Comparison of ENCODE assay signal across 21 cellular contexts in genomic region chr13:41011382-41011956, GRCh38. TPM values are rescaled to one million over a fixed set of nuclear protein-coding genes. Genes with fewer than 3 reads are reported as not detected.
DNase-seq lines count a peak whose midpoint lies in the region; ATAC-seq, FAIRE-seq and TF ChIP-seq lines count a peak whose summit lies in the region.
"Had no signal": no experiment of that assay in that cellular context is flagged by ENCODE, and none has a peak within 500 bp of the region (broad histone marks: within the 10 kb centered on the region; RNA-seq: fewer than 3 reads in every experiment).

No MANE protein-coding gene starts in this region.

- TF ChIP-seq EP300 in K562 (IDR thresholded peaks at IDR 0.05; ENCODE audit: low read length): no peak

- H3K36me3 ChIP-seq in OCI-LY1 (ENCODE audit: insufficient read depth, low read length): peaks cover 42% of the 10 kb centered on the region
- peaks cover 29% of the 10 kb centered on the region; the same call in 2 of the 3 replicates for H3K36me3 ChIP-seq in K562 (ENCODE audit: control insufficient read depth, insufficient read depth, low read length)
- H3K36me3 ChIP-seq: uterus had no signal

- peaks cover 13% of the 10 kb centered on the region for H3K36me3 Mint-ChIP-seq in activated naive CD4-positive, alpha-beta T cell treated with anti-CD3 and anti-CD28 coated beads, Interleukin-2, amount 50 U/mL, for 24 hours
- H3K36me3 Mint-ChIP-seq in stimulated activated naive B cell treated with anti-CD40 and anti-IgM and Interleukin-4, amounts not matched to agents 10 μg/mL and 1 μg/mL and 100 μg/mL, for 72 hours: peaks cover 26 to 31% of the 10 kb centered on the region in 2 donors
- peaks cover 30% of the 10 kb centered on the region for H3K36me3 Mint-ChIP-seq in stimulated activated memory B cell treated with anti-CD40 and anti-IgM and Interleukin-4, amounts not matched to agents 10 μg/mL and 1 μg/mL and 100 μg/mL, for 72 hours

- no peak for FAIRE-seq in K562 (lab: Jason Lieb, UNC)
- FAIRE-seq: HTR-8/SVneo had no signal

- no peak for TF ChIP-seq CTCF in OCI-LY1 (IDR thresholded peaks at IDR 0.05; ENCODE audit: low read length)
- TF ChIP-seq CTCF in K562 (IDR thresholded peaks at IDR 0.05 in 2 of 3, conservative IDR thresholded peaks at IDR 0.05 in 1 of 3; ENCODE audit: insufficient read depth in 2 of 3, low read depth in 1 of 3, low read length in 3 of 3): no peak

- POLR2A ChIA-PET in K562 (lab: Yijun Ruan, JAX): interaction anchor here (0.6 to 2.3 kb wide), 4 partner anchors 8 to 39 kb away, joined by 3 to 10 read pairs (median 3); partner anchors contain the start of gene ELF1

- in situ Hi-C loops in K562 (cut with MboI): no loop called here

- H3K4me1 ChIP-seq in OCI-LY1 (ENCODE audit: insufficient read depth, low read length, severe bottlenecking) (peaks cover 88% of the 10 kb centered on the region), K562 (replicated peaks in 1 of 2; ENCODE audit: control insufficient read depth in 2 of 2, insufficient read depth in 2 of 2, low read length in 2 of 2) (peaks cover 3 to 32% of the 10 kb centered on the region in 2 experiments; a peak in 4 of 5 replicates)
- H3K4me1 ChIP-seq: uterus had no signal

- no peak overlapping the region for H3K9ac ChIP-seq in OCI-LY1 (ENCODE audit: low read length)
- H3K9ac ChIP-seq in K562 (ENCODE audit: insufficient read depth in 1 of 2, low read depth in 2 of 2, low read length in 2 of 2): no peak overlapping the region

- H3K27ac Mint-ChIP-seq in activated naive CD4-positive, alpha-beta T cell treated with anti-CD3 and anti-CD28 coated beads, Interleukin-2, amount 50 U/mL, for 24 hours: no peak overlapping the region
- H3K27ac Mint-ChIP-seq in stimulated activated naive B cell treated with anti-CD40 and anti-IgM and Interleukin-4, amounts not matched to agents 10 μg/mL and 1 μg/mL and 100 μg/mL, for 72 hours: peak overlapping the region; percentile 63
- H3K27ac Mint-ChIP-seq in stimulated activated memory B cell treated with anti-CD40 and anti-IgM and Interleukin-4, amounts not matched to agents 10 μg/mL and 1 μg/mL and 100 μg/mL, for 72 hours: no peak overlapping the region

- no peaks in the 10 kb centered on the region for H3K27me3 ChIP-seq in OCI-LY1 (ENCODE audit: insufficient read depth, low read length)
- no peaks in the 10 kb centered on the region for H3K27me3 ChIP-seq in K562 (ENCODE audit: control insufficient read depth in 2 of 2, insufficient read depth in 2 of 2, low read length in 2 of 2)
- H3K27me3 ChIP-seq: uterus had no signal

- H2AFZ ChIP-seq in OCI-LY1 (ENCODE audit: low read length): no peak overlapping the region
- no peak overlapping the region for H2AFZ ChIP-seq in K562 (ENCODE audit: low read depth, low read length)

- intact Hi-C loops in K562 (cut with micrococcal nuclease): no loop called here

- no peak for TF ChIP-seq POLR2A in K562 (conservative IDR thresholded peaks at IDR 0.05)

- H3K9me3 ChIP-seq in OCI-LY1 (ENCODE audit: low read length) (no peaks in the 10 kb centered on the region), K562 (replicated peaks; ENCODE audit: control insufficient read depth, insufficient read depth, low read depth, low read length) (no peaks in the 10 kb centered on the region)
- H3K9me3 ChIP-seq: uterus had no signal

- TF ChIP-seq RAD21 in K562 (CRISPR knock-in tag; conservative IDR thresholded peaks at IDR 0.05 in 1 of 2, IDR thresholded peaks at IDR 0.05 in 1 of 2): no peak

- H3K9me1 ChIP-seq in K562 (ENCODE audit: control insufficient read depth, insufficient read depth, low read length): no peaks in the 10 kb centered on the region

- CTCF ChIA-PET in K562 (lab: Yijun Ruan, JAX; ENCODE audit: low intra/inter-chr PET ratio): no interaction called here

- H4K20me1 ChIP-seq in OCI-LY1 (ENCODE audit: insufficient read depth, low read length) (no peaks in the 10 kb centered on the region), K562 (replicated peaks; ENCODE audit: control insufficient read depth, insufficient read depth, low read length) (no peaks in the 10 kb centered on the region)

- H3K9me2 ChIP-seq in OCI-LY1 (ENCODE audit: low read depth, low read length): no peaks in the 10 kb centered on the region

- peaks cover 78% of the 10 kb centered on the region for H3K4me1 Mint-ChIP-seq in activated naive CD4-positive, alpha-beta T cell treated with anti-CD3 and anti-CD28 coated beads, Interleukin-2, amount 50 U/mL, for 24 hours
- peaks cover 40 to 66% of the 10 kb centered on the region in 2 donors for H3K4me1 Mint-ChIP-seq in stimulated activated naive B cell treated with anti-CD40 and anti-IgM and Interleukin-4, amounts not matched to agents 10 μg/mL and 1 μg/mL and 100 μg/mL, for 72 hours
- peaks cover 73% of the 10 kb centered on the region for H3K4me1 Mint-ChIP-seq in stimulated activated memory B cell treated with anti-CD40 and anti-IgM and Interleukin-4, amounts not matched to agents 10 μg/mL and 1 μg/mL and 100 μg/mL, for 72 hours

- ATAC-seq in K562 (no peak), HG03432 (IDR thresholded peaks at IDR 0.05; ENCODE audit: unreplicated experiment) (no peak)
- ATAC-seq in stimulated activated naive B cell treated with anti-CD40 and anti-IgM and Interleukin-4, amounts not matched to agents 10 μg/mL and 1 μg/mL and 100 μg/mL, for 72 hours (replicated peaks): no peak
- no peak for ATAC-seq in stimulated activated memory B cell treated with anti-CD40 and anti-IgM and Interleukin-4, amounts not matched to agents 10 μg/mL and 1 μg/mL and 100 μg/mL, for 72 hours

- H3K9me3 Mint-ChIP-seq in activated naive CD4-positive, alpha-beta T cell treated with anti-CD3 and anti-CD28 coated beads, Interleukin-2, amount 50 U/mL, for 24 hours: no peaks in the 10 kb centered on the region
- H3K9me3 Mint-ChIP-seq in stimulated activated naive B cell treated with anti-CD40 and anti-IgM and Interleukin-4, amounts not matched to agents 10 μg/mL and 1 μg/mL and 100 μg/mL, for 72 hours: no peaks in the 10 kb centered on the region
- no peaks in the 10 kb centered on the region for H3K9me3 Mint-ChIP-seq in stimulated activated memory B cell treated with anti-CD40 and anti-IgM and Interleukin-4, amounts not matched to agents 10 μg/mL and 1 μg/mL and 100 μg/mL, for 72 hours
- H3K9me3 Mint-ChIP-seq: central memory CD8-positive, alpha-beta T cell had no signal

- no peaks in the 10 kb centered on the region for H3F3A ChIP-seq in OCI-LY1 (ENCODE audit: insufficient read depth, low read length)

- H3K27ac ChIP-seq in OCI-LY1 (ENCODE audit: low read depth, low read length, poor library complexity, severe bottlenecking) (peak overlapping the region; percentile 65), K562 (ENCODE audit: extremely low read depth, low read depth, low read length) (no peak overlapping the region)
- H3K27ac ChIP-seq: uterus had no signal

- H3K27me3 Mint-ChIP-seq in activated naive CD4-positive, alpha-beta T cell treated with anti-CD3 and anti-CD28 coated beads, Interleukin-2, amount 50 U/mL, for 24 hours: no peaks in the 10 kb centered on the region
- H3K27me3 Mint-ChIP-seq in stimulated activated naive B cell treated with anti-CD40 and anti-IgM and Interleukin-4, amounts not matched to agents 10 μg/mL and 1 μg/mL and 100 μg/mL, for 72 hours: no peaks in the 10 kb centered on the region
- H3K27me3 Mint-ChIP-seq in stimulated activated memory B cell treated with anti-CD40 and anti-IgM and Interleukin-4, amounts not matched to agents 10 μg/mL and 1 μg/mL and 100 μg/mL, for 72 hours: no peaks in the 10 kb centered on the region
- H3K27me3 Mint-ChIP-seq: central memory CD8-positive, alpha-beta T cell had no signal

- DNase-seq in activated naive CD4-positive, alpha-beta T cell treated with anti-CD3 and anti-CD28 coated beads, Interleukin-2, amount 50 U/mL, for 16 hours: no peak
- DNase-seq in K562 (ENCODE audit: extremely low read depth in 1 of 4, low spot score in 3 of 4): no peak
- no peak for DNase-seq in stimulated activated naive B cell treated with anti-CD40 and anti-IgM and Interleukin-4, amounts not matched to agents 10 μg/mL and 1 μg/mL and 100 μg/mL, for 72 hours
- no peak for DNase-seq in stimulated activated CD4-positive, alpha-beta T cell treated with anti-CD3 and anti-CD28 coated beads, Interleukin-2, amount 100 ng/mL, for 24 hours
- DNase-seq: activated T-cell treated with anti-CD3 and anti-CD28 coated beads for 4 hours; amygdala; Calu3; effector memory CD4-positive, alpha-beta T cell; head of caudate nucleus; mammary epithelial cell; NCI-H2081; NCI-H526 treated with DMSO at 0.1 percent for 48 hours; OCI-M1; retina; uterus had no signal

- peak overlapping the region; percentile 46 for H3K4me2 ChIP-seq in OCI-LY1 (ENCODE audit: low read length)
- H3K4me2 ChIP-seq in K562 (ENCODE audit: insufficient read depth, low read length): no peak overlapping the region; the same call in 1 of the 2 replicates

- BruUV-seq in K562 (replicated peaks; lab: Mats Ljungman, UMichigan): no TSS peak

- H3K4me3 Mint-ChIP-seq in activated naive CD4-positive, alpha-beta T cell treated with anti-CD3 and anti-CD28 coated beads, Interleukin-2, amount 50 U/mL, for 24 hours: peak overlapping the region; percentile 63
- H3K4me3 Mint-ChIP-seq in stimulated activated naive B cell treated with anti-CD40 and anti-IgM and Interleukin-4, amounts not matched to agents 10 μg/mL and 1 μg/mL and 100 μg/mL, for 72 hours: peak overlapping the region in 1 of 2 donors; percentile 14
- H3K4me3 Mint-ChIP-seq in stimulated activated memory B cell treated with anti-CD40 and anti-IgM and Interleukin-4, amounts not matched to agents 10 μg/mL and 1 μg/mL and 100 μg/mL, for 72 hours: no peak overlapping the region
- H3K4me3 Mint-ChIP-seq: central memory CD8-positive, alpha-beta T cell had no signal

- WGBS in K562 (ENCODE audit: insufficient coverage, low coverage, missing lambda C conversion rate): 66% methylated on average over 4 of the region's 4 CpGs

- peak overlapping the region; percentile 39 for H3K4me3 ChIP-seq in OCI-LY1 (ENCODE audit: low read depth, low read length, poor library complexity, severe bottlenecking)
- H3K4me3 ChIP-seq in K562: no peak overlapping the region
- H3K4me3 ChIP-seq: uterus had no signal

- H3K79me2 ChIP-seq in OCI-LY1 (ENCODE audit: insufficient read depth, low read length) (peaks cover 99% of the 10 kb centered on the region), K562 (ENCODE audit: control insufficient read depth, insufficient read depth, low read length) (peaks cover 100% of the 10 kb centered on the region)

RNA-seq across cellular contexts. Expression of gene ELF1, which starts 7.6 kb away (rescaled TPM):
- total RNA-seq in K562 (2011; cell fraction: chromatin; rRNA removed; ENCODE audit: low replicate concordance): 23.9 and 37.6 TPM in 2 replicates
- 21.8 and 23.3 TPM in 2 replicates for total RNA-seq in K562 (2011; cell fraction: nucleolus; rRNA removed)
- 22.6 and 28.2 TPM in 2 replicates for total RNA-seq in K562 (2011; cell fraction: nucleoplasm; rRNA removed)
- total RNA-seq in K562 (2014; rRNA removed) (25.3 and 27.6 TPM in 2 replicates), K562 (2014; rRNA removed; fragmentation: Illumina TruSeq; extraction: Trizol) (33.4 and 42.4 TPM in 2 replicates), K562 (2015; rRNA removed; fragmentation: Illumina TruSeq; extraction: Trizol) (27.6 and 30.4 TPM in 2 replicates), K562 (2021) (37.5 and 46.6 TPM in 2 replicates)
- polyA plus RNA-seq in K562 (2011; rRNA removed) (35.2 and 35.5 TPM in 2 replicates), K562 (2014; fragmentation: Illumina TruSeq; extraction: Trizol) (51.2 and 54.4 TPM in 2 replicates), K562 (2014; fragmentation: Nextera tagmentation; extraction: Ambion mirVana) (10 to 100 TPM; 30.4 to 36.8 TPM), K562 (2014; rRNA removed) (24.7 and 27.6 TPM in 2 replicates)
- polyA plus RNA-seq in K562 (2011; cell fraction: cytosol; rRNA removed): 21.9 and 24.0 TPM in 2 replicates
- polyA plus RNA-seq in K562 (2011; cell fraction: nucleus; rRNA removed): 18.7 and 20.7 TPM in 2 replicates
- polyA plus RNA-seq in K562 (2012): 32.5 and 37.9 TPM in 2 replicates
- 52.2 and 62.7 TPM in 2 replicates for polyA minus RNA-seq in K562 (2011; rRNA and poly(A)+ RNA removed)
- 18.8 and 29.8 TPM in 2 replicates for polyA minus RNA-seq in K562 (2011; cell fraction: cytosol; rRNA and poly(A)+ RNA removed)
- polyA minus RNA-seq in K562 (2011; cell fraction: nucleus; rRNA and poly(A)+ RNA removed): 23.0 and 28.3 TPM in 2 replicates

RNA-seq across cellular contexts. Expression of gene WBP4, which starts 49.8 kb away (rescaled TPM):
- 1.9 and 5.9 TPM in 2 replicates for total RNA-seq in K562 (2011; cell fraction: chromatin; rRNA removed; ENCODE audit: low replicate concordance)
- total RNA-seq in K562 (2011; cell fraction: nucleolus; rRNA removed): 1.5 and 1.6 TPM in 2 replicates
- total RNA-seq in K562 (2011; cell fraction: nucleoplasm; rRNA removed): 2.6 and 4.3 TPM in 2 replicates
- total RNA-seq in K562 (2014; rRNA removed) (6.4 and 6.9 TPM in 2 replicates), K562 (2014; rRNA removed; fragmentation: Illumina TruSeq; extraction: Trizol) (8.8 and 10.0 TPM in 2 replicates), K562 (2015; rRNA removed; fragmentation: Illumina TruSeq; extraction: Trizol) (8.3 and 8.4 TPM in 2 replicates), K562 (2021) (4.2 and 5.6 TPM in 2 replicates)
- polyA plus RNA-seq in K562 (2011; rRNA removed) (4.7 and 7.9 TPM in 2 replicates), K562 (2014; fragmentation: Illumina TruSeq; extraction: Trizol) (11.3 and 12.2 TPM in 2 replicates), K562 (2014; fragmentation: Nextera tagmentation; extraction: Ambion mirVana) (1 to 10 TPM; 5.5 to 6.1 TPM), K562 (2014; rRNA removed) (10.0 and 11.2 TPM in 2 replicates)
- 0.70 and 1.5 TPM in 2 replicates for polyA plus RNA-seq in K562 (2011; cell fraction: cytosol; rRNA removed)
- polyA plus RNA-seq in K562 (2011; cell fraction: nucleus; rRNA removed): 2.5 and 3.2 TPM in 2 replicates
- polyA plus RNA-seq in K562 (2012): 6.2 and 6.7 TPM in 2 replicates
- polyA minus RNA-seq in K562 (2011; rRNA and poly(A)+ RNA removed): 3.2 and 3.5 TPM in 2 replicates
- polyA minus RNA-seq in K562 (2011; cell fraction: cytosol; rRNA and poly(A)+ RNA removed): 1.9 and 2.6 TPM in 2 replicates
- polyA minus RNA-seq in K562 (2011; cell fraction: nucleus; rRNA and poly(A)+ RNA removed): 2.4 and 4.1 TPM in 2 replicates
